ENCODE assay signal across 8 cellular contexts in genomic region chr2:231780909-231781797, GRCh38. TPM values are rescaled to one million over a fixed set of nuclear protein-coding genes. Genes with fewer than 3 reads are reported as not detected.
DNase-seq lines count a peak whose midpoint lies in the region; ATAC-seq, FAIRE-seq and TF ChIP-seq lines count a peak whose summit lies in the region.

PDE6D (minus strand) TSS chr2:231781282; CDS start chr2:231781114, 168 bp downstream.

- FAIRE-seq in islet of Langerhans (lab: Jason Lieb, UNC) = peak; percentile 96

- H3K4me3 ChIP-seq in AG10803 (ENCODE audit: low read length) = peak within 1 kb of the TSS; percentile 92

- no peak for TF ChIP-seq CTCF in AG10803 (conservative IDR thresholded peaks at IDR 0.05; ENCODE audit: low read length)

- DNase-seq in AG10803 (ENCODE audit: low read depth) = peak; percentile 99
- peak; percentile 98 for DNase-seq in NCI-H460 (ENCODE audit: extremely low read depth, low read depth)
- DNase-seq in activated CD4-positive, CD25-positive, alpha-beta regulatory T cell treated with anti-CD3 and anti-CD28 coated beads, Interleukin-2, amount 50 U/mL, for 72 hours = peak; percentile 98
- peak; percentile 79 to 96 for DNase-seq in cerebellar nuclear complex (lab: John Stamatoyannopoulos, UW)
- DNase-seq in stimulated activated CD4-positive, alpha-beta T cell treated with anti-CD3 and anti-CD28 coated beads, Interleukin-12 subunit alpha, Interleukin-12 subunit beta, amount 100 ng/mL, for 4 hours = peak; percentile 96

- ATAC-seq in GM19043 (IDR thresholded peaks at IDR 0.05; ENCODE audit: low read depth, unreplicated experiment) = peak; percentile 89
- peak; percentile 88 for ATAC-seq in HG03378 (IDR thresholded peaks at IDR 0.05; ENCODE audit: unreplicated experiment)

RNA-seq across cellular contexts. Expression of gene PDE6D, which starts in this region (rescaled TPM):
- total RNA-seq in NCI-H460 (2014; rRNA removed; shearing (Covaris generic)) = 32.6 and 33.0 TPM in 2 replicates
- polyA plus RNA-seq in NCI-H460 (2014; cell fraction: nucleus; rRNA removed) = 23.6 and 29.8 TPM in 2 replicates

Comparison
In these comparisons a context has a peak if more than half of its experiments do, and no peak if none do; other contexts are left out.
1. Peak in every context shown above with its lines: DNase-seq, ATAC-seq and H3K4me3 ChIP-seq.